Comparison of ENCODE assay signal across 28 cellular contexts in genomic region chr6:163008626-163009025, GRCh38.
"Had no signal": no experiment of that assay in that cellular context is flagged by ENCODE, and none has a peak within 500 bp of the region (broad histone marks: within the 10 kb centered on the region; RNA-seq: fewer than 3 reads in every experiment).

No MANE protein-coding gene starts in this region.

- H3K4me3 Mint-ChIP-seq: activated CD4-positive, alpha-beta memory T cell treated with anti-CD3 and anti-CD28 coated beads for 36 hours; activated CD4-positive, alpha-beta T cell treated with anti-CD3 and anti-CD28 coated beads, Interleukin-2, amount 10 ng/mL, durations not matched to agents 7 days and 5 days; activated CD8-positive, alpha-beta memory T cell treated with anti-CD3 and anti-CD28 coated beads, Interleukin-2, amount 10 ng/mL, durations not matched to agents 7 days and 5 days; activated naive CD4-positive, alpha-beta T cell treated with anti-CD3 and anti-CD28 coated beads, Interleukin-2, amount 10 ng/mL, durations not matched to agents 7 days and 5 days; activated naive CD8-positive, alpha-beta T cell; activated naive CD8-positive, alpha-beta T cell treated with anti-CD3 and anti-CD28 coated beads, Interleukin-2, amount 50 U/mL, for 24 hours; brain; T-helper 1 cell treated with Interleukin-12 subunit alpha and Interleukin-12 subunit beta and Interleukin-4 antibody, amounts not matched to agents 30 μg/mL and 1 μg/mL, for 36 hours; T-helper 2 cell treated with Interferon-gamma antibody and Interleukin-4, amounts not matched to agents 5 μg/mL and 100 μg/mL, for 36 hours had no signal

- H3K36me3 Mint-ChIP-seq: activated CD4-positive, alpha-beta memory T cell treated with anti-CD3 and anti-CD28 coated beads for 36 hours; activated CD8-positive, alpha-beta memory T cell treated with anti-CD3 and anti-CD28 coated beads, Interleukin-2, amount 10 ng/mL, durations not matched to agents 7 days and 5 days; activated naive CD4-positive, alpha-beta T cell treated with anti-CD3 and anti-CD28 coated beads, Interleukin-2, amount 10 ng/mL, durations not matched to agents 7 days and 5 days; activated naive CD8-positive, alpha-beta T cell; brain had no signal

- FAIRE-seq: TTC549 had no signal

- H3K27ac ChIP-seq: SJCRH30, SK-N-MC had no signal

- H3K4me1 Mint-ChIP-seq: activated CD4-positive, alpha-beta T cell treated with anti-CD3 and anti-CD28 coated beads, Interleukin-2, amount 10 ng/mL, durations not matched to agents 7 days and 5 days; activated CD8-positive, alpha-beta memory T cell treated with anti-CD3 and anti-CD28 coated beads, Interleukin-2, amount 10 ng/mL, durations not matched to agents 7 days and 5 days; activated naive CD4-positive, alpha-beta T cell treated with anti-CD3 and anti-CD28 coated beads, Interleukin-2, amount 10 ng/mL, durations not matched to agents 7 days and 5 days; activated naive CD8-positive, alpha-beta T cell treated with anti-CD3 and anti-CD28 coated beads, Interleukin-2, amount 50 U/mL, for 24 hours had no signal

- H3K4me3 ChIP-seq: MG63, SJCRH30, SK-N-MC had no signal

- H3K36me3 ChIP-seq: MG63, SJCRH30 had no signal

- H3K9me3 ChIP-seq: MG63, SJCRH30 had no signal

- H3K4me1 ChIP-seq: SJCRH30 had no signal

- ATAC-seq: activated CD8-positive, alpha-beta memory T cell treated with anti-CD3 and anti-CD28 coated beads, Interleukin-2, amount 10 ng/mL, durations not matched to agents 7 days and 5 days; activated naive CD8-positive, alpha-beta T cell treated with anti-CD3 and anti-CD28 coated beads, Interleukin-2, amount 50 U/mL, for 24 hours; Panc1 had no signal

- H3K27me3 ChIP-seq: MG63, SJCRH30 had no signal

- DNase-seq: activated CD4-positive, alpha-beta memory T cell treated with anti-CD3 and anti-CD28 coated beads for 36 hours; activated CD4-positive, alpha-beta T cell treated with anti-CD3 and anti-CD28 coated beads, Interleukin-2, amount 10 ng/mL, durations not matched to agents 7 days and 5 days; activated CD8-positive, alpha-beta memory T cell treated with anti-CD3 and anti-CD28 coated beads for 24 hours; activated CD8-positive, alpha-beta memory T cell treated with anti-CD3 and anti-CD28 coated beads, Interleukin-2, amount 10 ng/mL, durations not matched to agents 7 days and 5 days; activated CD8-positive, alpha-beta memory T cell treated with anti-CD3 and anti-CD28 coated beads, Interleukin-2, amount 50 U/mL, for 48 hours; activated effector memory CD4-positive, alpha-beta T cell treated with Interleukin-2 at 50 U/mL for 16 hours; activated naive CD4-positive, alpha-beta T cell treated with anti-CD3 and anti-CD28 coated beads, Interleukin-2, amount 10 ng/mL, durations not matched to agents 7 days and 5 days; activated naive CD8-positive, alpha-beta T cell treated with anti-CD3 and anti-CD28 coated beads, Interleukin-2, amount 50 U/mL, for 24 hours; activated T-cell treated with anti-CD3 and anti-CD28 coated beads, Interleukin-2, amount 50 U/mL, for 48 hours; cerebellar nuclear complex; Karpas-422; MG63; NCI-H1048; NCI-H1436 treated with DMSO at 0.1 percent for 48 hours; NCI-H1694 treated with DMSO at 0.1 percent for 48 hours; NCI-H2029; NCI-H345; NCI-H524 treated with DMSO at 0.1 percent for 48 hours; NCI-H748 treated with DMSO at 0.1 percent for 48 hours; SHP77; SJCRH30 had no signal

- H3K27ac Mint-ChIP-seq: activated CD4-positive, alpha-beta memory T cell treated with anti-CD3 and anti-CD28 coated beads for 36 hours; activated CD4-positive, alpha-beta T cell treated with anti-CD3 and anti-CD28 coated beads, Interleukin-2, amount 10 ng/mL, durations not matched to agents 7 days and 5 days; activated CD8-positive, alpha-beta memory T cell treated with anti-CD3 and anti-CD28 coated beads, Interleukin-2, amount 10 ng/mL, durations not matched to agents 7 days and 5 days; activated naive CD4-positive, alpha-beta T cell treated with anti-CD3 and anti-CD28 coated beads, Interleukin-2, amount 10 ng/mL, durations not matched to agents 7 days and 5 days; activated naive CD8-positive, alpha-beta T cell; activated naive CD8-positive, alpha-beta T cell treated with anti-CD3 and anti-CD28 coated beads, Interleukin-2, amount 50 U/mL, for 24 hours; T-helper 1 cell treated with Interleukin-12 subunit alpha and Interleukin-12 subunit beta and Interleukin-4 antibody, amounts not matched to agents 30 μg/mL and 1 μg/mL, for 36 hours; T-helper 2 cell treated with Interferon-gamma antibody and Interleukin-4, amounts not matched to agents 5 μg/mL and 100 μg/mL, for 36 hours had no signal

- H3K27me3 Mint-ChIP-seq: activated CD4-positive, alpha-beta memory T cell treated with anti-CD3 and anti-CD28 coated beads for 36 hours; activated CD4-positive, alpha-beta T cell treated with anti-CD3 and anti-CD28 coated beads, Interleukin-2, amount 10 ng/mL, durations not matched to agents 7 days and 5 days; activated CD8-positive, alpha-beta memory T cell treated with anti-CD3 and anti-CD28 coated beads, Interleukin-2, amount 10 ng/mL, durations not matched to agents 7 days and 5 days; activated naive CD4-positive, alpha-beta T cell treated with anti-CD3 and anti-CD28 coated beads, Interleukin-2, amount 10 ng/mL, durations not matched to agents 7 days and 5 days; activated naive CD8-positive, alpha-beta T cell; activated naive CD8-positive, alpha-beta T cell treated with anti-CD3 and anti-CD28 coated beads, Interleukin-2, amount 50 U/mL, for 24 hours; brain had no signal
